ENCODE assay signal across 8 cellular contexts in genomic region chrX:48696301-48697181, GRCh38. TPM values are rescaled to one million over a fixed set of nuclear protein-coding genes. Genes with fewer than 3 reads are reported as not detected.
A peak's percentile ranks its signal among the peaks of the same experiment; 100 is the strongest.
DNase-seq lines count a peak whose midpoint lies in the region; ATAC-seq and TF ChIP-seq lines count a peak whose summit lies in the region.

Gene SUV39H1, plus strand, starts transcription at chrX:48696734. Its CDS starts 51 bp downstream, at chrX:48696785.

- H3K9me3 Mint-ChIP-seq in CD14-positive monocyte: peaks cover 0 to 9% (median 0%) of the 10 kb centered on the region in 7 donors
- no peaks in the 10 kb centered on the region for H3K9me3 Mint-ChIP-seq in activated CD4-positive, alpha-beta T cell treated with anti-CD3 and anti-CD28 coated beads, Interleukin-2, amount 10 ng/mL, durations not matched to agents 24 days and 14 days

- ATAC-seq in GM19395 (IDR thresholded peaks at IDR 0.05; ENCODE audit: unreplicated experiment) (peak; percentile 82), HG03521 (IDR thresholded peaks at IDR 0.05; ENCODE audit: unreplicated experiment) (peak; percentile 94), left lobe of liver (peak; percentile 97)

- intact Hi-C loops in CD14-positive monocyte (cut with micrococcal nuclease): loop anchor here (10.0 kb wide), 2 partner anchors 52 to 108 kb away; partner anchors contain the start of gene HDAC6 (in 1 of the 2)
- intact Hi-C loops in activated CD4-positive, alpha-beta T cell treated with anti-CD3 and anti-CD28 coated beads, Interleukin-2, amount 10 ng/mL, durations not matched to agents 24 days and 14 days (cut with micrococcal nuclease): loop anchor here (1.0 to 5.0 kb wide), 4 partner anchors 13 to 106 kb away; partner anchors contain the start of genes HDAC6 and WAS

- peak within 1 kb of the TSS; percentile 95 to 100 (median 97) for H3K27ac Mint-ChIP-seq in CD14-positive monocyte
- peak within 1 kb of the TSS; percentile 98 for H3K27ac Mint-ChIP-seq in activated CD4-positive, alpha-beta T cell treated with anti-CD3 and anti-CD28 coated beads, Interleukin-2, amount 10 ng/mL, durations not matched to agents 24 days and 14 days

- DNase-seq in CD14-positive monocyte (ENCODE audit: low spot score) (peak; percentile 87), NCI-H69 (lab: John Stamatoyannopoulos, UW) (peak; percentile 94), coronary artery (ENCODE audit: low spot score) (peak; percentile 89), left lobe of liver (ENCODE audit: low spot score) (peak; percentile 91)
- peak; percentile 96 for DNase-seq in activated CD4-positive, alpha-beta T cell treated with anti-CD3 and anti-CD28 coated beads, Interleukin-2, amount 10 ng/mL, durations not matched to agents 24 days and 14 days
- peak; percentile 81 to 83 for DNase-seq in stimulated activated CD4-positive, alpha-beta T cell treated with anti-CD3 and anti-CD28 coated beads, Interleukin-2, amount 100 ng/mL, for 24 hours

- peaks cover 45% of the 10 kb centered on the region for H3K4me1 Mint-ChIP-seq in CD14-positive monocyte
- peaks cover 28% of the 10 kb centered on the region for H3K4me1 Mint-ChIP-seq in activated CD4-positive, alpha-beta T cell treated with anti-CD3 and anti-CD28 coated beads, Interleukin-2, amount 10 ng/mL, durations not matched to agents 24 days and 14 days

- peak within 1 kb of the TSS; percentile 84 to 96 for H3K27ac ChIP-seq in coronary artery

- peak within 1 kb of the TSS; percentile 82 to 94 for H3K4me3 Mint-ChIP-seq in CD14-positive monocyte
- peak within 1 kb of the TSS; percentile 93 for H3K4me3 Mint-ChIP-seq in activated CD4-positive, alpha-beta T cell treated with anti-CD3 and anti-CD28 coated beads, Interleukin-2, amount 10 ng/mL, durations not matched to agents 24 days and 14 days

- TF ChIP-seq CTCF in CD14-positive monocyte (IDR thresholded peaks at IDR 0.05) (no peak), coronary artery (IDR thresholded peaks at IDR 0.05) (no peak)

- peaks cover 0 to 6% (median 1%) of the 10 kb centered on the region in 3 donors for H3K27me3 Mint-ChIP-seq in CD14-positive monocyte (ENCODE audit: low read depth in 3 of 3)
- no peaks in the 10 kb centered on the region for H3K27me3 Mint-ChIP-seq in activated CD4-positive, alpha-beta T cell treated with anti-CD3 and anti-CD28 coated beads, Interleukin-2, amount 10 ng/mL, durations not matched to agents 24 days and 14 days

- H3K4me3 ChIP-seq in coronary artery: peak within 1 kb of the TSS; percentile 76

- peaks cover 12 to 13% of the 10 kb centered on the region in 2 donors for H3K36me3 Mint-ChIP-seq in CD14-positive monocyte
- H3K36me3 Mint-ChIP-seq in activated CD4-positive, alpha-beta T cell treated with anti-CD3 and anti-CD28 coated beads, Interleukin-2, amount 10 ng/mL, durations not matched to agents 24 days and 14 days (ENCODE audit: low read depth): peaks cover 20% of the 10 kb centered on the region

RNA-seq across cellular contexts. Expression of gene SUV39H1, which starts in this region (rescaled TPM):
- polyA plus RNA-seq in CD14-positive monocyte: 1 to 10 TPM; 2.9 to 3.4 TPM
- total RNA-seq in activated CD4-positive, alpha-beta T cell treated with anti-CD3 and anti-CD28 coated beads, Interleukin-2, amount 10 ng/mL, durations not matched to agents 24 days and 14 days: 27.6 and 32.2 TPM in 2 replicates
- 4.3 TPM for total RNA-seq in left lobe of liver

Comparison
In these comparisons a context has a peak if more than half of its experiments do, and no peak if none do; other contexts are left out.
1. Peak in every context shown above with its lines: DNase-seq, ATAC-seq, H3K4me3 ChIP-seq and H3K27ac ChIP-seq.